ENCODE assay signal across 1 cellular context in genomic region chr6:21451546-21452013, GRCh38.
TF ChIP-seq lines count a peak whose summit lies in the region.

No MANE protein-coding gene starts in this region.

TF ChIP-seq in HepG2, 621 proteins besides CTCF, POLR2A, EP300 and RAD21 (continued from another document):
- TF ChIP-seq, protein P1, sequence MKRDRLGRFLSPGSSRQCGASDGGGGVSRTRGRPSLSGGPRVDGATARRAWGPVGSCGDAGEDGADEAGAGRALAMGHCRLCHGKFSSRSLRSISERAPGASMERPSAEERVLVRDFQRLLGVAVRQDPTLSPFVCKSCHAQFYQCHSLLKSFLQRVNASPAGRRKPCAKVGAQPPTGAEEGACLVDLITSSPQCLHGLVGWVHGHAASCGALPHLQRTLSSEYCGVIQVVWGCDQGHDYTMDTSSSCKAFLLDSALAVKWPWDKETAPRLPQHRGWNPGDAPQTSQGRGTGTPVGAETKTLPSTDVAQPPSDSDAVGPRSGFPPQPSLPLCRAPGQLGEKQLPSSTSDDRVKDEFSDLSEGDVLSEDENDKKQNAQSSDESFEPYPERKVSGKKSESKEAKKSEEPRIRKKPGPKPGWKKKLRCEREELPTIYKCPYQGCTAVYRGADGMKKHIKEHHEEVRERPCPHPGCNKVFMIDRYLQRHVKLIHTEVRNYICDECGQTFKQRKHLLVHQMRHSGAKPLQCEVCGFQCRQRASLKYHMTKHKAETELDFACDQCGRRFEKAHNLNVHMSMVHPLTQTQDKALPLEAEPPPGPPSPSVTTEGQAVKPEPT (CRISPR knock-in tag; IDR thresholded peaks at IDR 0.05; ENCODE audit: low read depth): no peak
- TF ChIP-seq ETV5 (CRISPR knock-in tag; IDR thresholded peaks at IDR 0.05; ENCODE audit: borderline replicate concordance) (no peak), NCOA2 (CRISPR knock-in tag; IDR thresholded peaks at IDR 0.05) (peak; percentile 94), NR2F2 (IDR thresholded peaks at IDR 0.05; ENCODE audit: borderline replicate concordance, low read depth) (peak; percentile 64), ZNF781 (CRISPR knock-in tag; IDR thresholded peaks at IDR 0.05; ENCODE audit: borderline replicate concordance, not compliant biosample characterization) (no peak), SMC3 (IDR thresholded peaks at IDR 0.05; ENCODE audit: low read length) (peak; percentile 21; the same call in 1 of the 2 replicates), ZNF713 (CRISPR knock-in tag; IDR thresholded peaks at IDR 0.05) (no peak), GATAD2A (CRISPR knock-in tag; IDR thresholded peaks at IDR 0.05) (peak; percentile 96), MEF2D (CRISPR knock-in tag; IDR thresholded peaks at IDR 0.05) (peak; percentile 80; the same call in 1 of the 2 replicates), SCMH1 (CRISPR knock-in tag; IDR thresholded peaks at IDR 0.05; ENCODE audit: borderline replicate concordance) (no peak), XRCC5 (optimal IDR thresholded peaks at IDR 0.05; ENCODE audit: low read length) (no peak), SP140L (CRISPR knock-in tag; IDR thresholded peaks at IDR 0.05; ENCODE audit: borderline replicate concordance) (no peak; the same call in 1 of the 2 replicates), NFIB (CRISPR knock-in tag; IDR thresholded peaks at IDR 0.05; ENCODE audit: borderline replicate concordance) (no peak), ZNF780A (CRISPR knock-in tag; IDR thresholded peaks at IDR 0.05) (no peak), ZNF468 (CRISPR knock-in tag; IDR thresholded peaks at IDR 0.05) (no peak), KDM2A (CRISPR knock-in tag; IDR thresholded peaks at IDR 0.05; ENCODE audit: borderline replicate concordance, low read depth) (no peak), ZNF124 (CRISPR knock-in tag; IDR thresholded peaks at IDR 0.05) (no peak), ZSCAN9 (CRISPR knock-in tag; IDR thresholded peaks at IDR 0.05; ENCODE audit: borderline replicate concordance) (0 out of 2 replicates have a peak, but pooled peaks have one; percentile 56), KDM4B (CRISPR knock-in tag; IDR thresholded peaks at IDR 0.05) (no peak), SIX4 (CRISPR knock-in tag; IDR thresholded peaks at IDR 0.05) (peak; percentile 78; the same call in 1 of the 2 replicates), HCFC1 (IDR thresholded peaks at IDR 0.05; ENCODE audit: low read depth, low read length) (no peak), SMAD3 (CRISPR knock-in tag; IDR thresholded peaks at IDR 0.05) (peak; percentile 67; the same call in 1 of the 2 replicates), TEAD2 (CRISPR knock-in tag; IDR thresholded peaks at IDR 0.05) (no peak), CEBPB (IDR thresholded peaks at IDR 0.05; ENCODE audit: borderline replicate concordance, low read depth, low read length) (no peak), ZNF878 (CRISPR knock-in tag; IDR thresholded peaks at IDR 0.05) (no peak; the same call in 1 of the 2 replicates)
- TF ChIP-seq, protein P2, sequence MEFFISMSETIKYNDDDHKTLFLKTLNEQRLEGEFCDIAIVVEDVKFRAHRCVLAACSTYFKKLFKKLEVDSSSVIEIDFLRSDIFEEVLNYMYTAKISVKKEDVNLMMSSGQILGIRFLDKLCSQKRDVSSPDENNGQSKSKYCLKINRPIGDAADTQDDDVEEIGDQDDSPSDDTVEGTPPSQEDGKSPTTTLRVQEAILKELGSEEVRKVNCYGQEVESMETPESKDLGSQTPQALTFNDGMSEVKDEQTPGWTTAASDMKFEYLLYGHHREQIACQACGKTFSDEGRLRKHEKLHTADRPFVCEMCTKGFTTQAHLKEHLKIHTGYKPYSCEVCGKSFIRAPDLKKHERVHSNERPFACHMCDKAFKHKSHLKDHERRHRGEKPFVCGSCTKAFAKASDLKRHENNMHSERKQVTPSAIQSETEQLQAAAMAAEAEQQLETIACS (CRISPR knock-in tag; IDR thresholded peaks at IDR 0.05): no peak
- TF ChIP-seq, protein P3, sequence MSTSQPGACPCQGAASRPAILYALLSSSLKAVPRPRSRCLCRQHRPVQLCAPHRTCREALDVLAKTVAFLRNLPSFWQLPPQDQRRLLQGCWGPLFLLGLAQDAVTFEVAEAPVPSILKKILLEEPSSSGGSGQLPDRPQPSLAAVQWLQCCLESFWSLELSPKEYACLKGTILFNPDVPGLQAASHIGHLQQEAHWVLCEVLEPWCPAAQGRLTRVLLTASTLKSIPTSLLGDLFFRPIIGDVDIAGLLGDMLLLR (CRISPR knock-in tag; IDR thresholded peaks at IDR 0.05): no peak
- TF ChIP-seq, protein P4, sequence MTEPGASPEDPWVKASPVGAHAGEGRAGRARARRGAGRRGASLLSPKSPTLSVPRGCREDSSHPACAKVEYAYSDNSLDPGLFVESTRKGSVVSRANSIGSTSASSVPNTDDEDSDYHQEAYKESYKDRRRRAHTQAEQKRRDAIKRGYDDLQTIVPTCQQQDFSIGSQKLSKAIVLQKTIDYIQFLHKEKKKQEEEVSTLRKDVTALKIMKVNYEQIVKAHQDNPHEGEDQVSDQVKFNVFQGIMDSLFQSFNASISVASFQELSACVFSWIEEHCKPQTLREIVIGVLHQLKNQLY (CRISPR knock-in tag; IDR thresholded peaks at IDR 0.05): peak; percentile 62
- TF ChIP-seq, protein P5, sequence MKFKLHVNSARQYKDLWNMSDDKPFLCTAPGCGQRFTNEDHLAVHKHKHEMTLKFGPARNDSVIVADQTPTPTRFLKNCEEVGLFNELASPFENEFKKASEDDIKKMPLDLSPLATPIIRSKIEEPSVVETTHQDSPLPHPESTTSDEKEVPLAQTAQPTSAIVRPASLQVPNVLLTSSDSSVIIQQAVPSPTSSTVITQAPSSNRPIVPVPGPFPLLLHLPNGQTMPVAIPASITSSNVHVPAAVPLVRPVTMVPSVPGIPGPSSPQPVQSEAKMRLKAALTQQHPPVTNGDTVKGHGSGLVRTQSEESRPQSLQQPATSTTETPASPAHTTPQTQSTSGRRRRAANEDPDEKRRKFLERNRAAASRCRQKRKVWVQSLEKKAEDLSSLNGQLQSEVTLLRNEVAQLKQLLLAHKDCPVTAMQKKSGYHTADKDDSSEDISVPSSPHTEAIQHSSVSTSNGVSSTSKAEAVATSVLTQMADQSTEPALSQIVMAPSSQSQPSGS (CRISPR knock-in tag; IDR thresholded peaks at IDR 0.05): peak; percentile 40; the same call in 1 of the 2 replicates
TF ChIP-seq in HepG2: peak in this region for 137.
